In genomic region chr6:33014841-33015634, GRCh38 we compare ENCODE assay signal across 8 cellular contexts. TPM values are rescaled to one million over a fixed set of nuclear protein-coding genes. Genes with fewer than 3 reads are reported as not detected.
DNase-seq lines count a peak whose midpoint lies in the region; ATAC-seq, FAIRE-seq and TF ChIP-seq lines count a peak whose summit lies in the region.

No MANE protein-coding gene starts in this region.

- TF ChIP-seq CTCF in AG09309 (IDR thresholded peaks at IDR 0.05; ENCODE audit: control insufficient read depth, insufficient read depth, low read depth, low read length, missing control alignments) (peak; percentile 65), liver (IDR thresholded peaks at IDR 0.05; ENCODE audit: low read depth, low read length, missing input control) (peak; percentile 88)

- H3K4me3 ChIP-seq in AG09309 (ENCODE audit: control insufficient read depth, low read depth, low read length) (no peak overlapping the region), liver (ENCODE audit: low read depth in 1 of 3, low read length in 3 of 3) (no peak overlapping the region)

- H3K9ac ChIP-seq in liver (ENCODE audit: low read depth in 1 of 2, low read length in 2 of 2): no peak overlapping the region

- H3K27me3 ChIP-seq in liver (ENCODE audit: control insufficient read depth in 4 of 4, insufficient read depth in 4 of 4, low read length in 3 of 4): peaks cover 0 to 4% (median 0%) of the 10 kb centered on the region in 4 donors

- H3K36me3 ChIP-seq in liver (ENCODE audit: control insufficient read depth in 4 of 4, insufficient read depth in 3 of 4, low read depth in 1 of 4, low read length in 3 of 4): no peaks in the 10 kb centered on the region

- FAIRE-seq in GM12891 (lab: Jason Lieb, UNC): peak; percentile 97

- peak; percentile 94 to 95 for TF ChIP-seq RAD21 in liver (IDR thresholded peaks at IDR 0.05)

- H3K4me1 ChIP-seq in liver (ENCODE audit: control insufficient read depth in 4 of 4, insufficient read depth in 4 of 4, low read length in 3 of 4): peaks cover 0 to 8% (median 3%) of the 10 kb centered on the region in 4 donors

- TF ChIP-seq POLR2A in GM12891 (IDR thresholded peaks at IDR 0.05; ENCODE audit: low read depth, low read length): no peak

- 20% methylated on average over 6 of the region's 6 CpGs for WGBS in liver

- no peak overlapping the region for H3K27ac ChIP-seq in liver (ENCODE audit: low read depth in 1 of 2, low read length in 2 of 2)

- H3K9me3 ChIP-seq in liver (ENCODE audit: control insufficient read depth in 4 of 4, low read length in 3 of 4): no peaks in the 10 kb centered on the region

- DNase-seq in AG09309 (ENCODE audit: low read depth) (peak; percentile 63), GM12891 (ENCODE audit: insufficient read length, low spot score) (peak; percentile 26), NCI-H2081 (lab: John Stamatoyannopoulos, UW) (peak; percentile 47 to 68), T-helper 1 cell (peak in 4 of 5 donors; percentile 24 to 85 (median 49)), dermis blood vessel endothelial cell (peak; percentile 90)
- peak; percentile 40 for DNase-seq in stimulated activated naive CD8-positive, alpha-beta T cell treated with anti-CD3 and anti-CD28 coated beads, Interleukin-15, Interleukin-2, amounts not matched to agents 100 U/mL and 50 U/mL, for 24 hours

- peak; percentile 64 for ATAC-seq in stimulated activated naive CD8-positive, alpha-beta T cell treated with anti-CD3 and anti-CD28 coated beads, Interleukin-15, Interleukin-2, amounts not matched to agents 100 U/mL and 50 U/mL, for 24 hours
- ATAC-seq in GM21515 (IDR thresholded peaks at IDR 0.05; ENCODE audit: unreplicated experiment): no peak

TF ChIP-seq in GM12891, 5 proteins besides CTCF, POLR2A, EP300 and RAD21:
- no peak for TF ChIP-seq SPI1 (IDR thresholded peaks at IDR 0.05; ENCODE audit: low read depth, low read length)
- no peak for TF ChIP-seq POLR2AphosphoS5 (IDR thresholded peaks at IDR 0.05; ENCODE audit: low read depth, low read length)
- no peak for TF ChIP-seq POU2F2 (IDR thresholded peaks at IDR 0.05; ENCODE audit: low read depth, low read length)
- TF ChIP-seq PAX5 (IDR thresholded peaks at IDR 0.05; ENCODE audit: insufficient read depth, low read length, severe bottlenecking): no peak
- TF ChIP-seq TAF1 (IDR thresholded peaks at IDR 0.05; ENCODE audit: low read depth, low read length): no peak

TF ChIP-seq in liver, 16 proteins besides CTCF, POLR2A, EP300 and RAD21:
- TF ChIP-seq MAX (IDR thresholded peaks at IDR 0.05): no peak
- peak; percentile 5 to 19 for TF ChIP-seq HNF4A (conservative IDR thresholded peaks at IDR 0.05)
- no peak for TF ChIP-seq ATF3 (IDR thresholded peaks at IDR 0.05)
- TF ChIP-seq RXRA (IDR thresholded peaks at IDR 0.05): no peak

RNA-seq across cellular contexts. Expression of gene HLA-DOA, which starts 5.6 kb away (rescaled TPM):
- polyA plus RNA-seq in GM12891 (2012; ENCODE audit: low read depth, missing spikeins): 110 TPM
- total RNA-seq in dermis blood vessel endothelial cell (not detected in 2 replicates), liver (1 to 10 TPM; 1.3 to 3.0 TPM)
- polyA plus RNA-seq in liver: 1 to 10 TPM in 1 of 2 donors, under 1 TPM in 1; 0.69 to 1.9 TPM

RNA-seq across cellular contexts. Expression of gene BRD2, which starts 46.6 kb away (rescaled TPM):
- 178 TPM for polyA plus RNA-seq in GM12891 (2012; ENCODE audit: low read depth, missing spikeins)
- 60.2 and 86.7 TPM in 2 replicates for total RNA-seq in dermis blood vessel endothelial cell
- total RNA-seq in liver: 100 to 1,000 TPM in 1 of 2 donors, 10 to 100 TPM in 1; 46.0 to 100 TPM
- polyA plus RNA-seq in liver: 10 to 100 TPM; 29.8 to 54.4 TPM

RNA-seq across cellular contexts. Expression of gene HLA-DPA1, which starts 58.4 kb away (rescaled TPM):
- 1,963 TPM for polyA plus RNA-seq in GM12891 (2012; ENCODE audit: low read depth, missing spikeins)
- 0.34 and 17.4 TPM in 2 replicates for total RNA-seq in dermis blood vessel endothelial cell
- total RNA-seq in liver: 10 to 100 TPM; 27.3 to 31.2 TPM
- polyA plus RNA-seq in liver: 10 to 100 TPM; 12.0 to 49.3 TPM

Comparison
In these comparisons a context has a peak if more than half of its experiments do, and no peak if none do; other contexts are left out.
1. DNase-seq: peak in every context shown above with its lines; median percentile 90 in dermis blood vessel endothelial cell; 63 in AG09309; 58 in NCI-H2081; 49 in T-helper 1 cell; 40 in stimulated activated naive CD8-positive, alpha-beta T cell treated with anti-CD3 and anti-CD28 coated beads, Interleukin-15, Interleukin-2, amounts not matched to agents 100 U/mL and 50 U/mL, for 24 hours; 26 in GM12891.